ENCODE assay signal across 1 cellular context in genomic region chr11:85854557-85855340, GRCh38.
TF ChIP-seq lines count a peak whose summit lies in the region.

No MANE protein-coding gene starts in this region.

TF ChIP-seq in HepG2, 621 proteins besides CTCF, POLR2A, EP300 and RAD21 (continued from another document and continues in another):
- TF ChIP-seq, protein P1, sequence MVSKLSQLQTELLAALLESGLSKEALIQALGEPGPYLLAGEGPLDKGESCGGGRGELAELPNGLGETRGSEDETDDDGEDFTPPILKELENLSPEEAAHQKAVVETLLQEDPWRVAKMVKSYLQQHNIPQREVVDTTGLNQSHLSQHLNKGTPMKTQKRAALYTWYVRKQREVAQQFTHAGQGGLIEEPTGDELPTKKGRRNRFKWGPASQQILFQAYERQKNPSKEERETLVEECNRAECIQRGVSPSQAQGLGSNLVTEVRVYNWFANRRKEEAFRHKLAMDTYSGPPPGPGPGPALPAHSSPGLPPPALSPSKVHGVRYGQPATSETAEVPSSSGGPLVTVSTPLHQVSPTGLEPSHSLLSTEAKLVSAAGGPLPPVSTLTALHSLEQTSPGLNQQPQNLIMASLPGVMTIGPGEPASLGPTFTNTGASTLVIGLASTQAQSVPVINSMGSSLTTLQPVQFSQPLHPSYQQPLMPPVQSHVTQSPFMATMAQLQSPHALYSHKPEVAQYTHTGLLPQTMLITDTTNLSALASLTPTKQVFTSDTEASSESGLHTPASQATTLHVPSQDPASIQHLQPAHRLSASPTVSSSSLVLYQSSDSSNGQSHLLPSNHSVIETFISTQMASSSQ (IDR thresholded peaks at IDR 0.05; ENCODE audit: low read depth): no peak
- TF ChIP-seq, protein P1 (CRISPR knock-in tag; IDR thresholded peaks at IDR 0.05; ENCODE audit: borderline replicate concordance): peak; percentile 76; the same call in 1 of the 2 replicates
- TF ChIP-seq, protein P2, sequence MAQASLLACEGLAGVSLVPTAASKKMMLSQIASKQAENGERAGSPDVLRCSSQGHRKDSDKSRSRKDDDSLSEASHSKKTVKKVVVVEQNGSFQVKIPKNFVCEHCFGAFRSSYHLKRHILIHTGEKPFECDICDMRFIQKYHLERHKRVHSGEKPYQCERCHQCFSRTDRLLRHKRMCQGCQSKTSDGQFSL (CRISPR knock-in tag; IDR thresholded peaks at IDR 0.05): peak; percentile 67; the same call in 1 of the 2 replicates
- TF ChIP-seq SOX13 (IDR thresholded peaks at IDR 0.05): no peak
- peak in 1 of 2 experiments; percentile 66; a peak in 2 of 4 replicates for TF ChIP-seq SOX13 (CRISPR knock-in tag; conservative IDR thresholded peaks at IDR 0.05 in 1 of 2, IDR thresholded peaks at IDR 0.05 in 1 of 2)
- no peak for TF ChIP-seq ZNF260 (CRISPR knock-in tag; IDR thresholded peaks at IDR 0.05; ENCODE audit: borderline replicate concordance, low read depth)
- TF ChIP-seq ZBTB25 (CRISPR knock-in tag; IDR thresholded peaks at IDR 0.05): no peak
- no peak for TF ChIP-seq ZNF460 (CRISPR knock-in tag; IDR thresholded peaks at IDR 0.05; ENCODE audit: borderline replicate concordance)
- peak; percentile 32 for TF ChIP-seq NFYC (CRISPR knock-in tag; IDR thresholded peaks at IDR 0.05)
- TF ChIP-seq ZNF710 (CRISPR knock-in tag; IDR thresholded peaks at IDR 0.05; ENCODE audit: borderline replicate concordance): peak; percentile 80; the same call in 1 of the 2 replicates
- TF ChIP-seq ZNF580 (CRISPR knock-in tag; IDR thresholded peaks at IDR 0.05; ENCODE audit: borderline replicate concordance, low read depth): peak; percentile 89; the same call in 1 of the 2 replicates
- TF ChIP-seq RBM39 (IDR thresholded peaks at IDR 0.05; ENCODE audit: low read depth, low read length, poor library complexity, severe bottlenecking): peak; percentile 69
- TF ChIP-seq BRD4 (CRISPR knock-in tag; IDR thresholded peaks at IDR 0.05): peak; percentile 89; the same call in 1 of the 2 replicates
- TF ChIP-seq, protein P3, sequence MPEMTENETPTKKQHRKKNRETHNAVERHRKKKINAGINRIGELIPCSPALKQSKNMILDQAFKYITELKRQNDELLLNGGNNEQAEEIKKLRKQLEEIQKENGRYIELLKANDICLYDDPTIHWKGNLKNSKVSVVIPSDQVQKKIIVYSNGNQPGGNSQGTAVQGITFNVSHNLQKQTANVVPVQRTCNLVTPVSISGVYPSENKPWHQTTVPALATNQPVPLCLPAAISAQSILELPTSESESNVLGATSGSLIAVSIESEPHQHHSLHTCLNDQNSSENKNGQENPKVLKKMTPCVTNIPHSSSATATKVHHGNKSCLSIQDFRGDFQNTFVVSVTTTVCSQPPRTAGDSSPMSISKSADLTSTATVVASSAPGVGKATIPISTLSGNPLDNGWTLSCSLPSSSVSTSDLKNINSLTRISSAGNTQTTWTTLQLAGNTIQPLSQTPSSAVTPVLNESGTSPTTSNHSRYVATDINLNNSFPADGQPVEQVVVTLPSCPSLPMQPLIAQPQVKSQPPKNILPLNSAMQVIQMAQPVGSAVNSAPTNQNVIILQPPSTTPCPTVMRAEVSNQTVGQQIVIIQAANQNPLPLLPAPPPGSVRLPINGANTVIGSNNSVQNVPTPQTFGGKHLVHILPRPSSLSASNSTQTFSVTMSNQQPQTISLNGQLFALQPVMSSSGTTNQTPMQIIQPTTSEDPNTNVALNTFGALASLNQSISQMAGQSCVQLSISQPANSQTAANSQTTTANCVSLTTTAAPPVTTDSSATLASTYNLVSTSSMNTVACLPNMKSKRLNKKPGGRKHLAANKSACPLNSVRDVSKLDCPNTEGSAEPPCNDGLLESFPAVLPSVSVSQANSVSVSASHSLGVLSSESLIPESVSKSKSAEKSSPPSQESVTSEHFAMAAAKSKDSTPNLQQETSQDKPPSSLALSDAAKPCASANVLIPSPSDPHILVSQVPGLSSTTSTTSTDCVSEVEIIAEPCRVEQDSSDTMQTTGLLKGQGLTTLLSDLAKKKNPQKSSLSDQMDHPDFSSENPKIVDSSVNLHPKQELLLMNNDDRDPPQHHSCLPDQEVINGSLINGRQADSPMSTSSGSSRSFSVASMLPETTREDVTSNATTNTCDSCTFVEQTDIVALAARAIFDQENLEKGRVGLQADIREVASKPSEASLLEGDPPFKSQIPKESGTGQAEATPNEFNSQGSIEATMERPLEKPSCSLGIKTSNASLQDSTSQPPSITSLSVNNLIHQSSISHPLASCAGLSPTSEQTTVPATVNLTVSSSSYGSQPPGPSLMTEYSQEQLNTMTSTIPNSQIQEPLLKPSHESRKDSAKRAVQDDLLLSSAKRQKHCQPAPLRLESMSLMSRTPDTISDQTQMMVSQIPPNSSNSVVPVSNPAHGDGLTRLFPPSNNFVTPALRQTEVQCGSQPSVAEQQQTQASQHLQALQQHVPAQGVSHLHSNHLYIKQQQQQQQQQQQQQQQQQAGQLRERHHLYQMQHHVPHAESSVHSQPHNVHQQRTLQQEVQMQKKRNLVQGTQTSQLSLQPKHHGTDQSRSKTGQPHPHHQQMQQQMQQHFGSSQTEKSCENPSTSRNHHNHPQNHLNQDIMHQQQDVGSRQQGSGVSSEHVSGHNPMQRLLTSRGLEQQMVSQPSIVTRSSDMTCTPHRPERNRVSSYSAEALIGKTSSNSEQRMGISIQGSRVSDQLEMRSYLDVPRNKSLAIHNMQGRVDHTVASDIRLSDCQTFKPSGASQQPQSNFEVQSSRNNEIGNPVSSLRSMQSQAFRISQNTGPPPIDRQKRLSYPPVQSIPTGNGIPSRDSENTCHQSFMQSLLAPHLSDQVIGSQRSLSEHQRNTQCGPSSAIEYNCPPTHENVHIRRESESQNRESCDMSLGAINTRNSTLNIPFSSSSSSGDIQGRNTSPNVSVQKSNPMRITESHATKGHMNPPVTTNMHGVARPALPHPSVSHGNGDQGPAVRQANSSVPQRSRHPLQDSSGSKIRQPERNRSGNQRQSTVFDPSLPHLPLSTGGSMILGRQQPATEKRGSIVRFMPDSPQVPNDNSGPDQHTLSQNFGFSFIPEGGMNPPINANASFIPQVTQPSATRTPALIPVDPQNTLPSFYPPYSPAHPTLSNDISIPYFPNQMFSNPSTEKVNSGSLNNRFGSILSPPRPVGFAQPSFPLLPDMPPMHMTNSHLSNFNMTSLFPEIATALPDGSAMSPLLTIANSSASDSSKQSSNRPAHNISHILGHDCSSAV (CRISPR knock-in tag; IDR thresholded peaks at IDR 0.05; ENCODE audit: borderline replicate concordance): no peak
- peak; percentile 81 for TF ChIP-seq ZNF143 (CRISPR knock-in tag; IDR thresholded peaks at IDR 0.05)
- peak; percentile 59 for TF ChIP-seq ZNF18 (CRISPR knock-in tag; IDR thresholded peaks at IDR 0.05; ENCODE audit: insufficient replicate concordance)
- TF ChIP-seq DRAP1 (CRISPR knock-in tag; IDR thresholded peaks at IDR 0.05): peak; percentile 66
- TF ChIP-seq ZNF816 (CRISPR knock-in tag; IDR thresholded peaks at IDR 0.05; ENCODE audit: borderline replicate concordance): no peak
- TF ChIP-seq, protein P4, sequence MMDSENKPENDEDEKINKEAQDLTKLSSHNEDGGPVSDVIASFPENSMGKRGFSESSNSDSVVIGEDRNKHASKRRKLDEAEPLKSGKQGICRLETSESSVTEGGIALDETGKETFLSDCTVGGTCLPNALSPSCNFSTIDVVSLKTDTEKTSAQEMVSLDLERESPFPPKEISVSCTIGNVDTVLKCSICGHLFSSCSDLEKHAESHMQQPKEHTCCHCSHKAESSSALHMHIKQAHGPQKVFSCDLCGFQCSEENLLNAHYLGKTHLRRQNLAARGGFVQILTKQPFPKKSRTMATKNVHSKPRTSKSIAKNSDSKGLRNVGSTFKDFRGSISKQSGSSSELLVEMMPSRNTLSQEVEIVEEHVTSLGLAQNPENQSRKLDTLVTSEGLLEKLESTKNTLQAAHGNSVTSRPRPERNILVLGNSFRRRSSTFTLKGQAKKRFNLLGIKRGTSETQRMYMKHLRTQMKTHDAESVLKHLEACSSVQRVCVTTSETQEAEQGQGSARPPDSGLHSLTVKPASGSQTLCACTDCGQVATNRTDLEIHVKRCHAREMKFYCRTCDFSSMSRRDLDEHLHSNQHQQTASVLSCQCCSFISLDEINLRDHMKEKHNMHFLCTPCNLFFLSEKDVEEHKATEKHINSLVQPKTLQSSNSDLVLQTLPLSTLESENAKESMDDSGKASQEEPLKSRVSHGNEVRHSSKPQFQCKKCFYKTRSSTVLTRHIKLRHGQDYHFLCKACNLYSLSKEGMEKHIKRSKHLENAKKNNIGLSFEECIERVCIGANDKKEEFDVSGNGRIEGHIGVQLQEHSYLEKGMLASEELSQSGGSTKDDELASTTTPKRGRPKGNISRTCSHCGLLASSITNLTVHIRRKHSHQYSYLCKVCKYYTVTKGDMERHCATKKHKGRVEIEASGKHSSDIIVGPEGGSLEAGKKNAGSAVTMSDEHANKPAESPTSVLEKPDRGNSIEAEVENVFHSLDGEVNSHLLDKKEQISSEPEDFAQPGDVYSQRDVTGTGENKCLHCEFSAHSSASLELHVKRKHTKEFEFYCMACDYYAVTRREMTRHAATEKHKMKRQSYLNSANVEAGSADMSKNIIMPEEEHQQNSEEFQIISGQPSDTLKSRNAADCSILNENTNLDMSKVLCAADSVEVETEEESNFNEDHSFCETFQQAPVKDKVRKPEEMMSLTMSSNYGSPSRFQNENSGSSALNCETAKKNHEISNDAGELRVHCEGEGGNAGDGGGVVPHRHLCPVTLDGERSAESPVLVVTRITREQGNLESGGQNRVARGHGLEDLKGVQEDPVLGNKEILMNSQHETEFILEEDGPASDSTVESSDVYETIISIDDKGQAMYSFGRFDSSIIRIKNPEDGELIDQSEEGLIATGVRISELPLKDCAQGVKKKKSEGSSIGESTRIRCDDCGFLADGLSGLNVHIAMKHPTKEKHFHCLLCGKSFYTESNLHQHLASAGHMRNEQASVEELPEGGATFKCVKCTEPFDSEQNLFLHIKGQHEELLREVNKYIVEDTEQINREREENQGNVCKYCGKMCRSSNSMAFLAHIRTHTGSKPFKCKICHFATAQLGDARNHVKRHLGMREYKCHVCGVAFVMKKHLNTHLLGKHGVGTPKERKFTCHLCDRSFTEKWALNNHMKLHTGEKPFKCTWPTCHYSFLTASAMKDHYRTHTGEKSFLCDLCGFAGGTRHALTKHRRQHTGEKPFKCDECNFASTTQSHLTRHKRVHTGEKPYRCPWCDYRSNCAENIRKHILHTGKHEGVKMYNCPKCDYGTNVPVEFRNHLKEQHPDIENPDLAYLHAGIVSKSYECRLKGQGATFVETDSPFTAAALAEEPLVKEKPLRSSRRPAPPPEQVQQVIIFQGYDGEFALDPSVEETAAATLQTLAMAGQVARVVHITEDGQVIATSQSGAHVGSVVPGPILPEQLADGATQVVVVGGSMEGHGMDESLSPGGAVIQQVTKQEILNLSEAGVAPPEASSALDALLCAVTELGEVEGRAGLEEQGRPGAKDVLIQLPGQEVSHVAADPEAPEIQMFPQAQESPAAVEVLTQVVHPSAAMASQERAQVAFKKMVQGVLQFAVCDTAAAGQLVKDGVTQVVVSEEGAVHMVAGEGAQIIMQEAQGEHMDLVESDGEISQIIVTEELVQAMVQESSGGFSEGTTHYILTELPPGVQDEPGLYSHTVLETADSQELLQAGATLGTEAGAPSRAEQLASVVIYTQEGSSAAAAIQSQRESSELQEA (CRISPR knock-in tag; IDR thresholded peaks at IDR 0.05; ENCODE audit: not compliant biosample characterization): peak; percentile 89
- TF ChIP-seq ZNF792 (CRISPR knock-in tag; IDR thresholded peaks at IDR 0.05): peak; percentile 92
